ENCODE assay signal across 12 cellular contexts in genomic region chr17:78888911-78889496, GRCh38. TPM values are rescaled to one million over a fixed set of nuclear protein-coding genes. Genes with fewer than 3 reads are reported as not detected.
DNase-seq lines count a peak whose midpoint lies in the region; ATAC-seq and TF ChIP-seq lines count a peak whose summit lies in the region.
"Had no signal": no experiment of that assay in that cellular context is flagged by ENCODE, and none has a peak within 500 bp of the region (broad histone marks: within the 10 kb centered on the region; RNA-seq: fewer than 3 reads in every experiment).

No MANE protein-coding gene starts in this region.

- DNase-seq in CD8-positive, alpha-beta T cell = no peak
- DNase-seq in osteocyte (ENCODE audit: extremely low spot score, unreplicated experiment) (no peak), HuH-7 (ENCODE audit: low spot score) (no peak), GM20000 (ENCODE audit: low spot score) (no peak)
- DNase-seq: activated effector memory CD4-positive, alpha-beta T cell treated with Interleukin-2 at 50 U/mL for 16 hours; DMS79; trophoblast cell had no signal

- H3K4me1 Mint-ChIP-seq in CD8-positive, alpha-beta T cell (ENCODE audit: low read depth) = peaks cover 35% of the 10 kb centered on the region
- H3K4me1 Mint-ChIP-seq in osteocyte (ENCODE audit: unreplicated experiment) = peaks cover 64% of the 10 kb centered on the region

- H3K4me2 ChIP-seq in KMS-11 = peak overlapping the region; percentile 87

- H3K9me3 Mint-ChIP-seq in CD8-positive, alpha-beta T cell = no peaks in the 10 kb centered on the region
- no peaks in the 10 kb centered on the region for H3K9me3 Mint-ChIP-seq in osteocyte (ENCODE audit: unreplicated experiment)

- CTCF ChIA-PET in CD8-positive, alpha-beta T cell (lab: Charles Lee) = interaction anchor here (0.9 to 1.2 kb wide), 2 partner anchors 15 to 40 kb away, joined by 3 read pairs; no protein-coding TSS in a partner anchor

- H3K36me3 Mint-ChIP-seq in CD8-positive, alpha-beta T cell = no peaks in the 10 kb centered on the region
- H3K36me3 Mint-ChIP-seq in osteocyte (ENCODE audit: unreplicated experiment) = peaks cover 29% of the 10 kb centered on the region

- POLR2A ChIA-PET in CD8-positive, alpha-beta T cell (lab: Charles Lee) = interaction anchor here (1.1 kb wide), 1 partner anchor 20 kb away, joined by 3 read pairs; no protein-coding TSS in a partner anchor

- H3K36me3 ChIP-seq in CD8-positive, alpha-beta T cell (ENCODE audit: insufficient read depth, low read length) = no peaks in the 10 kb centered on the region
- no peaks in the 10 kb centered on the region for H3K36me3 ChIP-seq in KMS-11 (ENCODE audit: insufficient read depth)

- H3K9me3 ChIP-seq in CD8-positive, alpha-beta T cell (ENCODE audit: low read length) = no peaks in the 10 kb centered on the region

- ATAC-seq in CD8-positive, alpha-beta T cell = no peak
- no peak for ATAC-seq in GM18858 (IDR thresholded peaks at IDR 0.05; ENCODE audit: unreplicated experiment)
- ATAC-seq: left lobe of liver had no signal

- H3K27me3 Mint-ChIP-seq in CD8-positive, alpha-beta T cell (ENCODE audit: low read depth) = no peaks in the 10 kb centered on the region
- no peaks in the 10 kb centered on the region for H3K27me3 Mint-ChIP-seq in osteocyte (ENCODE audit: unreplicated experiment)

- H3K27ac Mint-ChIP-seq in CD8-positive, alpha-beta T cell = peak overlapping the region; percentile 91
- H3K27ac Mint-ChIP-seq in osteocyte (ENCODE audit: unreplicated experiment) = peak overlapping the region; percentile 53

- intact Hi-C loops in CD8-positive, alpha-beta T cell (cut with DNase I, micrococcal nuclease) = no loop called here

- H3K4me1 ChIP-seq in CD8-positive, alpha-beta T cell (ENCODE audit: insufficient read depth, low read length) = peaks cover 32% of the 10 kb centered on the region
- peaks cover 78% of the 10 kb centered on the region for H3K4me1 ChIP-seq in KMS-11 (ENCODE audit: low read depth, poor library complexity, severe bottlenecking)

- no peak overlapping the region for H3K4me3 ChIP-seq in CD8-positive, alpha-beta T cell (ENCODE audit: low read depth, low read length)
- no peak overlapping the region for H3K4me3 ChIP-seq in KMS-11 (IDR thresholded peaks at IDR 0.05; ENCODE audit: insufficient read depth, low read depth, low read length)

- H3K27ac ChIP-seq in CD8-positive, alpha-beta T cell (ENCODE audit: low read depth, low read length) = no peak overlapping the region
- H3K27ac ChIP-seq in KMS-11 (peak overlapping the region; percentile 94), angular gyrus (ENCODE audit: low read depth, low read length) (peak overlapping the region; percentile 7)
- H3K27ac ChIP-seq: VCaP had no signal

- peak overlapping the region; percentile 64; the same call in 1 of the 2 replicates for H3K9ac ChIP-seq in KMS-11

- H3K27me3 ChIP-seq in CD8-positive, alpha-beta T cell (ENCODE audit: insufficient read depth, low read length) = no peaks in the 10 kb centered on the region
- no peaks in the 10 kb centered on the region for H3K27me3 ChIP-seq in KMS-11 (ENCODE audit: insufficient read depth, low read depth)

- no peak for TF ChIP-seq CTCF in CD8-positive, alpha-beta T cell (IDR thresholded peaks at IDR 0.05)
- no peak for TF ChIP-seq CTCF in KMS-11 (conservative IDR thresholded peaks at IDR 0.05; ENCODE audit: low read depth, low read length)
- no peak for TF ChIP-seq CTCF in osteocyte (IDR thresholded peaks at IDR 0.05)
- TF ChIP-seq CTCF in GM20000 (IDR thresholded peaks at IDR 0.05; ENCODE audit: extremely low read depth, missing control alignments) = no peak

- H2AFZ ChIP-seq in KMS-11 (ENCODE audit: low read depth) = peak overlapping the region; percentile 0; the same call in 1 of the 2 replicates

- peak overlapping the region; percentile 60 for H3K4me3 Mint-ChIP-seq in CD8-positive, alpha-beta T cell
- H3K4me3 Mint-ChIP-seq in osteocyte (ENCODE audit: unreplicated experiment) = no peak overlapping the region

- H3K79me2 ChIP-seq in KMS-11 (ENCODE audit: insufficient read depth, low read depth) = peaks cover 49% of the 10 kb centered on the region

- H4K20me1 ChIP-seq in KMS-11 (ENCODE audit: insufficient read depth) = no peaks in the 10 kb centered on the region

RNA-seq across cellular contexts. Expression of gene CEP295NL, which starts 14.0 kb away (rescaled TPM):
- 1 to 10 TPM; 5.3 to 6.3 TPM for total RNA-seq in CD8-positive, alpha-beta T cell
- 7.3 and 9.2 TPM in 2 replicates for total RNA-seq in osteocyte

RNA-seq across cellular contexts. Expression of gene TIMP2, which starts 36.2 kb away (rescaled TPM):
- total RNA-seq in CD8-positive, alpha-beta T cell = 1 to 10 TPM; 8.9 to 9.4 TPM
- 1,096 and 1,211 TPM in 2 replicates for total RNA-seq in osteocyte

RNA-seq across cellular contexts. Expression of gene USP36, which starts 48.4 kb away (rescaled TPM):
- total RNA-seq in CD8-positive, alpha-beta T cell = 100 to 1,000 TPM; 755 to 805 TPM
- total RNA-seq in osteocyte = 56.2 and 66.7 TPM in 2 replicates

Comparison
In these comparisons a context has a peak if more than half of its experiments do, and no peak if none do; other contexts are left out.
1. RNA of gene TIMP2, which starts 36.2 kb away (total RNA-seq): 1,096 to 1,211 TPM in osteocyte; 8.9 to 9.4 TPM in CD8-positive, alpha-beta T cell; every median in the first group is over 100 times any median in the second.
2. RNA of gene USP36, which starts 48.4 kb away (total RNA-seq): 755 to 805 TPM in CD8-positive, alpha-beta T cell; 56.2 to 66.7 TPM in osteocyte; every median in the first group is over 10 times any median in the second.